In the genomic region with DNA sequence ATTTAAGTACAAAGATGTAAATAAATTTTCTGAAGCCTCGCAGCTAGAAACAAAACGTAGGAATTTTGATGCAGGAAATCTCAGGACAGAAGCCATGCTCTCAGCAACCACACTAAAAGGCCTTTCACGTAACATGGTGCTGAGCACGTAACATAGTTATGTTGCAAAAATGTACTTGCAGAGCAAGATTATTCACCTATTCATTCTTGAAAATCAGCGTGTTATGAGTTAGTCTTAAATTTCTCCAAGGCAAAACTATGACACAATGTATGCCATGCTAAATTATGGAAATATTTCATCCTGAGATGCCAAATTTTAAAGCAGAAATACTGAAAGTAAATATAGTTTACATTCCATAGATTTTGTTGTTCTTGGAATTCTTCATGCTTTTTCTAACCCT, we compare ENCODE assay signal across 16 cellular contexts.
DNase-seq lines count a peak whose midpoint lies in the region; TF ChIP-seq lines count a peak whose summit lies in the region.
"Had no signal": no experiment of that assay in that cellular context is flagged by ENCODE, and none has a peak within 500 bp of the region (broad histone marks: within the 10 kb centered on the region; RNA-seq: fewer than 3 reads in every experiment).

No MANE protein-coding gene starts in this region.

- H3K4me3 ChIP-seq in adipocyte (ENCODE audit: low read length), result no peak overlapping the region
- H3K4me3 ChIP-seq in astrocyte of the spinal cord (ENCODE audit: low read depth, low read length), result no peak overlapping the region
- H3K4me3 ChIP-seq: BLaER1, GM12878 had no signal

- no peaks in the 10 kb centered on the region for H3K27me3 ChIP-seq in adipocyte (replicated peaks; ENCODE audit: control insufficient read depth, insufficient read depth, low read length)
- H3K27me3 ChIP-seq: BLaER1 had no signal

- peaks cover 10% of the 10 kb centered on the region for H3K4me1 ChIP-seq in adipocyte (ENCODE audit: control insufficient read depth, insufficient read depth, low read length)
- H3K4me1 ChIP-seq: BLaER1 had no signal

- TF ChIP-seq CTCF in astrocyte of the spinal cord (IDR thresholded peaks at IDR 0.05; ENCODE audit: low read depth, low read length), result no peak
- no peak for TF ChIP-seq CTCF in osteocyte (IDR thresholded peaks at IDR 0.05)

- in situ Hi-C loops in astrocyte of the spinal cord (cut with HindIII; ENCODE audit: low sequenced_read_pairs), result no loop called here

- no peak overlapping the region for H3K4me3 Mint-ChIP-seq in osteocyte (ENCODE audit: unreplicated experiment)
- H3K4me3 Mint-ChIP-seq: CD14-positive monocyte; CD4-positive, alpha-beta memory T cell; H9 had no signal

- H3K27me3 Mint-ChIP-seq in osteocyte (ENCODE audit: unreplicated experiment), result no peaks in the 10 kb centered on the region
- H3K27me3 Mint-ChIP-seq: CD4-positive, alpha-beta memory T cell had no signal

- peak; percentile 75 for DNase-seq in adipocyte (ENCODE audit: low read depth)
- peak; percentile 51 for DNase-seq in astrocyte of the spinal cord (ENCODE audit: low read depth, low spot score)
- peak; percentile 64 for DNase-seq in dedifferentiated amniotic fluid mesenchymal stem cell (ENCODE audit: extremely low spot score)
- no peak for DNase-seq in osteocyte (ENCODE audit: extremely low spot score, unreplicated experiment)
- DNase-seq in NCI-H1105 treated with DMSO at 0.1 percent for 48 hours (lab: John Stamatoyannopoulos, UW), result no peak
- DNase-seq in DMS 273 (lab: John Stamatoyannopoulos, UW; ENCODE audit: unreplicated experiment), result no peak
- no peak for DNase-seq in NCI-H526 treated with DMSO at 0.1 percent for 48 hours (lab: John Stamatoyannopoulos, UW)
- no peak for DNase-seq in DMS79 (lab: John Stamatoyannopoulos, UW)
- DNase-seq: 8988T; CD4-positive, alpha-beta memory T cell; DND-41; EL; H9 had no signal

- H3K27ac Mint-ChIP-seq in osteocyte (ENCODE audit: unreplicated experiment), result peak overlapping the region; percentile 63
- H3K27ac Mint-ChIP-seq: CD14-positive monocyte; CD4-positive, alpha-beta memory T cell; H9 had no signal

- H3K9me3 ChIP-seq in adipocyte (ENCODE audit: control insufficient read depth, low read length), result no peaks in the 10 kb centered on the region
- H3K9me3 ChIP-seq: BLaER1 had no signal

- no peak overlapping the region for H3K9ac ChIP-seq in adipocyte (ENCODE audit: low read length)
- H3K9ac ChIP-seq: BLaER1 had no signal

- H3K9me3 Mint-ChIP-seq in osteocyte (ENCODE audit: unreplicated experiment), result no peaks in the 10 kb centered on the region
- H3K9me3 Mint-ChIP-seq: CD14-positive monocyte, H9 had no signal

- H3K4me1 Mint-ChIP-seq in osteocyte (ENCODE audit: unreplicated experiment), result peaks cover 60% of the 10 kb centered on the region
- H3K4me1 Mint-ChIP-seq: CD4-positive, alpha-beta memory T cell; H9 had no signal

- no peaks in the 10 kb centered on the region for H3K36me3 ChIP-seq in adipocyte (ENCODE audit: control insufficient read depth, insufficient read depth, low read length, severe bottlenecking)
- H3K36me3 ChIP-seq: BLaER1 had no signal

- no peaks in the 10 kb centered on the region for H3K36me3 Mint-ChIP-seq in osteocyte (ENCODE audit: unreplicated experiment)
- H3K36me3 Mint-ChIP-seq: CD14-positive monocyte; CD4-positive, alpha-beta memory T cell had no signal

Comparison
In these comparisons a context has a peak if more than half of its experiments do, and no peak if none do; other contexts are left out.
1. DNase-seq: peak in adipocyte (single experiment), astrocyte of the spinal cord (single experiment) and dedifferentiated amniotic fluid mesenchymal stem cell (single experiment); none in osteocyte (single experiment), NCI-H1105 treated with DMSO at 0.1 percent for 48 hours (single experiment), DMS 273 (single experiment), NCI-H526 treated with DMSO at 0.1 percent for 48 hours (single experiment) and DMS79 (single experiment).